In genomic region chr20:49846206-49846807, GRCh38 we compare ENCODE assay signal across 8 cellular contexts. TPM values are rescaled to one million over a fixed set of nuclear protein-coding genes. Genes with fewer than 3 reads are reported as not detected.
A peak's percentile ranks its signal among the peaks of the same experiment; 100 is the strongest.
DNase-seq lines count a peak whose midpoint lies in the region; ATAC-seq and TF ChIP-seq lines count a peak whose summit lies in the region.

No MANE protein-coding gene starts in this region.

- H3K27ac Mint-ChIP-seq in activated naive CD4-positive, alpha-beta T cell treated with anti-CD3 and anti-CD28 coated beads, Interleukin-2, amount 50 U/mL, for 72 hours = no peak overlapping the region

- intact Hi-C loops in left ventricle myocardium superior (cut with micrococcal nuclease) = no loop called here

- no peak overlapping the region for H3K9ac ChIP-seq in DND-41 (ENCODE audit: low read depth, low read length)

- H3K4me1 ChIP-seq in DND-41 (ENCODE audit: insufficient read depth, low read length) (no peaks in the 10 kb centered on the region), Peyer's patch (no peaks in the 10 kb centered on the region)

- H3K27me3 ChIP-seq in DND-41 (ENCODE audit: insufficient read depth, low read length, poor library complexity) (no peaks in the 10 kb centered on the region), Peyer's patch (no peaks in the 10 kb centered on the region)

- ATAC-seq in DND-41 (ENCODE audit: insufficient read depth, low read depth) (peak; percentile 93), left ventricle myocardium superior (peak; percentile 67), HG02763 (IDR thresholded peaks at IDR 0.05; ENCODE audit: unreplicated experiment) (no peak)
- peak; percentile 72 to 76 for ATAC-seq in activated naive CD4-positive, alpha-beta T cell treated with anti-CD3 and anti-CD28 coated beads, Interleukin-2, amount 50 U/mL, for 72 hours

- no peak overlapping the region for H3K4me2 ChIP-seq in DND-41 (ENCODE audit: insufficient read depth, low read length)

- peak; percentile 83 for TF ChIP-seq RAD21 in Ishikawa (IDR thresholded peaks at IDR 0.05; ENCODE audit: low read depth)

- no peak overlapping the region for H3K27ac ChIP-seq in DND-41 (ENCODE audit: low read length)
- no peak overlapping the region for H3K27ac ChIP-seq in Peyer's patch

- H3K9me3 ChIP-seq in DND-41 (ENCODE audit: insufficient read depth, low read length, severe bottlenecking) (no peaks in the 10 kb centered on the region), Peyer's patch (no peaks in the 10 kb centered on the region)

- no peak for TF ChIP-seq EP300 in Ishikawa (IDR thresholded peaks at IDR 0.05; ENCODE audit: borderline replicate concordance)

- H3K79me2 ChIP-seq in DND-41 (ENCODE audit: insufficient read depth, low read length) = no peaks in the 10 kb centered on the region

- peak; percentile 74 for TF ChIP-seq CTCF in DND-41 (IDR thresholded peaks at IDR 0.05; ENCODE audit: borderline replicate concordance, extremely low read depth, low read length, poor library complexity, severe bottlenecking)
- TF ChIP-seq CTCF in Peyer's patch (IDR thresholded peaks at IDR 0.05) = peak; percentile 59 to 79 (median 72)

- H3K4me3 ChIP-seq in DND-41 (ENCODE audit: low read depth in 1 of 2, low read length in 2 of 2) (no peak overlapping the region), Peyer's patch (no peak overlapping the region), skeletal muscle cell (ENCODE audit: low read depth, low read length) (no peak overlapping the region)

- no peak overlapping the region for H2AFZ ChIP-seq in DND-41 (ENCODE audit: low read depth, low read length)

- no peaks in the 10 kb centered on the region for H3K9me3 Mint-ChIP-seq in activated naive CD4-positive, alpha-beta T cell treated with anti-CD3 and anti-CD28 coated beads, Interleukin-2, amount 50 U/mL, for 72 hours

- no peak for TF ChIP-seq POLR2A in Peyer's patch (IDR thresholded peaks at IDR 0.05)

- H3K36me3 ChIP-seq in DND-41 (ENCODE audit: insufficient read depth, low read length) (peaks cover 56% of the 10 kb centered on the region), Peyer's patch (peaks cover 0 to 39% (median 0%) of the 10 kb centered on the region in 3 donors)

- DNase-seq in DND-41 = peak; percentile 71
- DNase-seq in Peyer's patch = peak in 2 of 3 donors; percentile 54 to 72
- DNase-seq in activated naive CD4-positive, alpha-beta T cell treated with anti-CD3 and anti-CD28 coated beads, Interleukin-2, amount 50 U/mL, for 72 hours (ENCODE audit: low spot score in 2 of 2) = peak in 1 of 2 donors; percentile 65
- no peak for DNase-seq in left ventricle myocardium superior
- DNase-seq in skeletal muscle cell (ENCODE audit: low read depth) = peak; percentile 2
- no peak for DNase-seq in NK-92 treated with Interleukin-12 subunit alpha and Interleukin-12 subunit beta, amount 100 ng/mL, for 24 hours (lab: John Stamatoyannopoulos, UW)

- peaks cover 14 to 15% of the 10 kb centered on the region in 2 donors for H3K36me3 Mint-ChIP-seq in activated naive CD4-positive, alpha-beta T cell treated with anti-CD3 and anti-CD28 coated beads, Interleukin-2, amount 50 U/mL, for 72 hours

- H4K20me1 ChIP-seq in DND-41 (ENCODE audit: insufficient read depth, low read length) = peaks cover 6% of the 10 kb centered on the region; the same call in 1 of the 2 replicates

TF ChIP-seq in Ishikawa, 13 proteins besides CTCF, POLR2A, EP300 and RAD21:
- TF ChIP-seq TAF1 (IDR thresholded peaks at IDR 0.05; ENCODE audit: low read depth) (no peak), FOXM1 (IDR thresholded peaks at IDR 0.05; ENCODE audit: borderline replicate concordance, low read depth) (no peak), TCF12 (IDR thresholded peaks at IDR 0.05; ENCODE audit: low read depth) (no peak), YY1 (IDR thresholded peaks at IDR 0.05; ENCODE audit: low read depth) (no peak), NFIC (IDR thresholded peaks at IDR 0.05) (no peak), TEAD4 (IDR thresholded peaks at IDR 0.05) (no peak), ZBTB7A (IDR thresholded peaks at IDR 0.05; ENCODE audit: low read depth) (no peak), MAX (IDR thresholded peaks at IDR 0.05) (no peak)

RNA-seq across cellular contexts. Expression of gene SLC9A8, which starts 33.7 kb away (rescaled TPM):
- total RNA-seq in Peyer's patch (10 to 100 TPM; 15.6 to 24.4 (median 19.8) TPM), left ventricle myocardium superior (4.4 TPM)
- total RNA-seq in activated naive CD4-positive, alpha-beta T cell treated with anti-CD3 and anti-CD28 coated beads, Interleukin-2, amount 50 U/mL, for 72 hours = 10 to 100 TPM; 10.7 to 16.2 TPM

Comparison
In these comparisons a context has a peak if more than half of its experiments do, and no peak if none do; other contexts are left out.
1. DNase-seq: peak in DND-41 (single experiment), Peyer's patch (2 of 3) and skeletal muscle cell (single experiment); none in left ventricle myocardium superior (single experiment) and NK-92 treated with Interleukin-12 subunit alpha and Interleukin-12 subunit beta, amount 100 ng/mL, for 24 hours (single experiment).